1 cellular context compared by ENCODE assay signal in genomic region chr2:43026451-43027102, GRCh38.
TF ChIP-seq lines count a peak whose summit lies in the region.

No MANE protein-coding gene starts in this region.

TF ChIP-seq in IMR-90, 13 proteins besides CTCF, POLR2A, EP300 and RAD21 (continued from another document):
- no peak for TF ChIP-seq RCOR1 (IDR thresholded peaks at IDR 0.05; ENCODE audit: insufficient replicate concordance, low read length)
- no peak for TF ChIP-seq NFE2L2 (IDR thresholded peaks at IDR 0.05; ENCODE audit: low read depth, low read length)
- TF ChIP-seq ELK1 (IDR thresholded peaks at IDR 0.05; ENCODE audit: borderline replicate concordance, low read depth, low read length), result no peak
- TF ChIP-seq RFX5 (IDR thresholded peaks at IDR 0.05; ENCODE audit: low read depth, low read length), result no peak
- no peak for TF ChIP-seq MAZ (IDR thresholded peaks at IDR 0.05; ENCODE audit: borderline replicate concordance, low read depth, low read length)
- TF ChIP-seq BHLHE40 (IDR thresholded peaks at IDR 0.05; ENCODE audit: low read depth, low read length), result no peak
- TF ChIP-seq USF2 (IDR thresholded peaks at IDR 0.05; ENCODE audit: low read depth, low read length), result no peak
- TF ChIP-seq CHD1 (IDR thresholded peaks at IDR 0.05; ENCODE audit: low read depth, low read length), result no peak
- TF ChIP-seq FOS (IDR thresholded peaks at IDR 0.05; ENCODE audit: low read depth, low read length), result no peak
